In genomic region chr5:139341187-139341688, GRCh38 we compare ENCODE assay signal across 8 cellular contexts. TPM values are rescaled to one million over a fixed set of nuclear protein-coding genes. Genes with fewer than 3 reads are reported as not detected.
DNase-seq lines count a peak whose midpoint lies in the region; ATAC-seq and TF ChIP-seq lines count a peak whose summit lies in the region.

No MANE protein-coding gene starts in this region.

- H3K27me3 ChIP-seq in SJSA1 (replicated peaks) (no peaks in the 10 kb centered on the region), fibroblast of lung (ENCODE audit: control insufficient read depth, insufficient read depth, low read length) (no peaks in the 10 kb centered on the region), sigmoid colon (no peaks in the 10 kb centered on the region)

- DNase-seq in SJSA1 (ENCODE audit: low read depth in 1 of 2, low spot score in 2 of 2) (no peak), fibroblast of lung (ENCODE audit: low read depth in 2 of 2) (no peak), sigmoid colon (no peak), midbrain (lab: John Stamatoyannopoulos, UW) (no peak), NCI-H1048 (lab: John Stamatoyannopoulos, UW) (no peak)
- no peak for DNase-seq in activated effector memory CD4-positive, alpha-beta T cell treated with Interleukin-2 at 50 U/mL for 16 hours

- peak overlapping the region; percentile 59 for H2AFZ ChIP-seq in fibroblast of lung (ENCODE audit: low read length)

- H3K4me3 ChIP-seq in SJSA1 (peak overlapping the region; percentile 77), fibroblast of lung (replicated peaks in 1 of 4; ENCODE audit: control extremely low read depth in 1 of 4, insufficient read depth in 1 of 4, low read depth in 3 of 4, low read length in 4 of 4) (peak overlapping the region; percentile 15 to 98 (median 72)), sigmoid colon (peak overlapping the region; percentile 65 to 91 (median 84))

- TF ChIP-seq POLR2A in sigmoid colon (IDR thresholded peaks at IDR 0.05), result no peak

- TF ChIP-seq EP300 in sigmoid colon (IDR thresholded peaks at IDR 0.05), result no peak

- H4K20me1 ChIP-seq in fibroblast of lung (ENCODE audit: control insufficient read depth, extremely low read depth, insufficient read depth, low read length), result no peaks in the 10 kb centered on the region

- TF ChIP-seq CTCF in fibroblast of lung (conservative IDR thresholded peaks at IDR 0.05 in 1 of 2, IDR thresholded peaks at IDR 0.05 in 1 of 2; ENCODE audit: low read depth in 1 of 2, low read length in 2 of 2) (no peak), sigmoid colon (IDR thresholded peaks at IDR 0.05) (no peak)

- H3K9ac ChIP-seq in fibroblast of lung (ENCODE audit: insufficient read depth, low read length), result no peak overlapping the region

- intact Hi-C loops in sigmoid colon (cut with DNase I), result loop anchor here (2.0 to 5.0 kb wide), 2 partner anchors 46 to 61 kb away; partner anchors contain the start of gene SPATA24

- no peaks in the 10 kb centered on the region for H3K9me3 ChIP-seq in SJSA1 (replicated peaks)
- no peaks in the 10 kb centered on the region for H3K9me3 ChIP-seq in fibroblast of lung (ENCODE audit: control insufficient read depth, insufficient read depth, low read depth, low read length)
- H3K9me3 ChIP-seq in sigmoid colon, result no peaks in the 10 kb centered on the region

- H3K79me2 ChIP-seq in fibroblast of lung (ENCODE audit: control insufficient read depth, insufficient read depth, low read length), result peaks cover 40% of the 10 kb centered on the region

- peak overlapping the region; percentile 55 for H3K4me2 ChIP-seq in fibroblast of lung (ENCODE audit: extremely low read depth, insufficient read depth, low read length)

- H3K36me3 ChIP-seq in SJSA1 (peaks cover 14% of the 10 kb centered on the region), fibroblast of lung (ENCODE audit: control insufficient read depth, insufficient read depth, low read length) (no peaks in the 10 kb centered on the region), sigmoid colon (no peaks in the 10 kb centered on the region)

- peak; percentile 19 for ATAC-seq in GM21529 (IDR thresholded peaks at IDR 0.05; ENCODE audit: unreplicated experiment)
- ATAC-seq in HG03354 (IDR thresholded peaks at IDR 0.05; ENCODE audit: poor library complexity, severe bottlenecking, unreplicated experiment), result no peak

- 1 to 3% methylated on average over 17 of the region's 17 CpGs for WGBS in sigmoid colon, 2 donors

- peaks cover 13% of the 10 kb centered on the region for H3K4me1 ChIP-seq in SJSA1 (replicated peaks)
- H3K4me1 ChIP-seq in fibroblast of lung (ENCODE audit: control insufficient read depth, extremely low read depth, insufficient read depth, low read length), result peaks cover 4% of the 10 kb centered on the region
- H3K4me1 ChIP-seq in sigmoid colon, result peaks cover 0 to 40% (median 26%) of the 10 kb centered on the region in 4 donors

- H3K27ac ChIP-seq in SJSA1 (no peak overlapping the region), fibroblast of lung (ENCODE audit: insufficient read depth, low read length) (peak overlapping the region; percentile 21), sigmoid colon (peak overlapping the region; percentile 93 to 98 (median 96))

RNA-seq across cellular contexts. Expression of gene PAIP2, which starts 0.4 kb away (rescaled TPM):
- 107 and 119 TPM in 2 replicates for total RNA-seq in SJSA1 (2014; rRNA removed; shearing (Covaris generic))
- 59.0 and 68.1 TPM in 2 replicates for total RNA-seq in fibroblast of lung
- 79.6 and 105 TPM in 2 replicates for polyA plus RNA-seq in fibroblast of lung
- polyA plus RNA-seq in fibroblast of lung (2012), result 52.0 and 69.1 TPM in 2 replicates
- 2.3 and 2.4 TPM in 2 replicates for polyA minus RNA-seq in fibroblast of lung (ENCODE audit: low replicate concordance)
- 100 to 1,000 TPM in 2 of 4 donors, 10 to 100 TPM in 2; 96.5 to 146 (median 109) TPM for total RNA-seq in sigmoid colon
- polyA plus RNA-seq in sigmoid colon, result 100 to 1,000 TPM in 1 of 3 donors, 10 to 100 TPM in 2; 70.7 to 104 (median 78.7) TPM

RNA-seq across cellular contexts. Expression of gene SLC23A1, which starts 41.9 kb away (rescaled TPM):
- not detected in 2 replicates for total RNA-seq in SJSA1 (2014; rRNA removed; shearing (Covaris generic))
- total RNA-seq in fibroblast of lung (not detected in 2 replicates), sigmoid colon (not detected)
- polyA plus RNA-seq in fibroblast of lung (not detected in 2 replicates), sigmoid colon (1 to 10 TPM in 2 of 3 donors, under 1 TPM in 1; 0.60 to 2.1 (median 1.7) TPM)
- 0.05 TPM in 1 of 2 replicates, not detected in the other for polyA plus RNA-seq in fibroblast of lung (2012)
- not detected in 2 replicates for polyA minus RNA-seq in fibroblast of lung (ENCODE audit: low replicate concordance)

RNA-seq across cellular contexts. Expression of gene MATR3, which starts 47.7 kb away (rescaled TPM):
- 452 and 470 TPM in 2 replicates for total RNA-seq in SJSA1 (2014; rRNA removed; shearing (Covaris generic))
- total RNA-seq in fibroblast of lung (183 and 275 TPM in 2 replicates), sigmoid colon (100 to 1,000 TPM; 194 to 272 (median 228) TPM)
- polyA plus RNA-seq in fibroblast of lung (167 and 175 TPM in 2 replicates), sigmoid colon (100 to 1,000 TPM in 1 of 3 donors, 10 to 100 TPM in 2; 60.8 to 114 (median 66.1) TPM)
- 175 and 191 TPM in 2 replicates for polyA plus RNA-seq in fibroblast of lung (2012)
- polyA minus RNA-seq in fibroblast of lung (ENCODE audit: low replicate concordance), result 142 and 162 TPM in 2 replicates

RNA-seq across cellular contexts. Expression of gene MZB1, which starts 48.5 kb away (rescaled TPM):
- not detected in 2 replicates for total RNA-seq in SJSA1 (2014; rRNA removed; shearing (Covaris generic))
- 0.17 TPM in 1 of 2 replicates, not detected in the other for total RNA-seq in fibroblast of lung
- not detected in 2 replicates for polyA plus RNA-seq in fibroblast of lung
- not detected in 2 replicates for polyA plus RNA-seq in fibroblast of lung (2012)
- not detected in 2 replicates for polyA minus RNA-seq in fibroblast of lung (ENCODE audit: low replicate concordance)
- total RNA-seq in sigmoid colon, result 1 to 10 TPM in 1 of 4 donors, not detected in 3; 2.2 TPM
- polyA plus RNA-seq in sigmoid colon, result 10 to 100 TPM in 1 of 3 donors, 1 to 10 TPM in 2; 2.4 to 29.2 (median 3.9) TPM

RNA-seq across cellular contexts. Expression of gene PROB1, which starts 53.7 kb away (rescaled TPM):
- total RNA-seq in SJSA1 (2014; rRNA removed; shearing (Covaris generic)), result 0.25 and 0.58 TPM in 2 replicates
- total RNA-seq in fibroblast of lung (0.77 and 1.5 TPM in 2 replicates), sigmoid colon (under 1 TPM; 0.16 to 0.55 (median 0.31) TPM)
- polyA plus RNA-seq in fibroblast of lung (0.34 and 0.43 TPM in 2 replicates), sigmoid colon (1 to 10 TPM in 1 of 3 donors, under 1 TPM in 2; under 0.01 to 1.8 (median 0.69) TPM)
- polyA plus RNA-seq in fibroblast of lung (2012), result 1.2 and 1.7 TPM in 2 replicates
- 0.16 and 1.4 TPM in 2 replicates for polyA minus RNA-seq in fibroblast of lung (ENCODE audit: low replicate concordance)
